In the genomic region with DNA sequence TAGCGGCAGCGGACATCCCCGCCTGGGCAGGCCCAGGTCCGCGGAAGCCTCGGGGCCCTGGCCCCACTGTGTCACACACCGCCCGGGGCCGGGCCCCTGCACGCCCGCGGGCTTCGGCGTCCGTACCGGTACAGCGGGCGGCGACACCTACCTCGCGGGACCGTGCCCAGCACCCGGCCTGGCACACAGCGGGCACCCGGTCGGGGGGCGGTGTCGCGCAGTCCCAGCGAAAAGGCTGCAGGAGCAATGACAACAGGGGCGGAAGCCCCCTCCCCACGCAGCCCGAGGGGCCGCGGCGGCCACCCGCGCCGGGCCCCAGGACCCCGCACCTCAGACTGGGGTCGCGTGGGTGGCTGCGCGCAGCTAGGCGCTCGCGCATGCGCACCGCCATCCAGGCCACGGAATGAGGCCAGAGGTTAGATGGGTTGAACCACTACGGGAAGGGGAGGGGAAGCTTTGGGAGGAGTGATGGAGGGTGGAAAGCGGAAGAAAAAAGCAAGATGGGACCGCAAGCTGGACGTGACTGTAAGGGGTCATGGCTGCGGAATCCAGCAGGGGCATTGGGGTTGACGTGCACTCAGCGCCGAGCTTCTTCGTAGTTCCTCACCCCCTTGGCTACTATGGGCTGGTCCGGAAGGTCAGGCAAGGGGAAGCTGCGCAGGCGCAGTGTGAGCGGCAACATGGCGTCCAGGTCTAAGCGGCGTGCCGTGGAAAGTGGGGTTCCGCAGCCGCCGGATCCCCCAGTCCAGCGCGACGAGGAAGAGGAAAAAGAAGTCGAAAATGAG, we compare ENCODE assay signal across 8 cellular contexts. TPM values are rescaled to one million over a fixed set of nuclear protein-coding genes. Genes with fewer than 3 reads are reported as not detected.
DNase-seq lines count a peak whose midpoint lies in the region; ATAC-seq and TF ChIP-seq lines count a peak whose summit lies in the region.

A gene (plus strand): TSS at position 669 of the 785 bp plus-strand sequence. CDS start 12 bp downstream, at position 681.
A gene (minus strand): TSS at position 381 of the 785 bp plus-strand sequence. CDS start 6,759 bp downstream, outside the sequence.

- H3K9me3 ChIP-seq in ovary (no peaks in the 10 kb centered on the region), thymus (ENCODE audit: control insufficient read depth) (no peaks in the 10 kb centered on the region)

- H3K27me3 ChIP-seq in ovary (no peaks in the 10 kb centered on the region), thymus (ENCODE audit: control insufficient read depth, insufficient read depth) (no peaks in the 10 kb centered on the region)

- H3K27ac Mint-ChIP-seq in activated naive CD8-positive, alpha-beta T cell, result peak within 1 kb of the TSS; percentile 83

- H3K27me3 Mint-ChIP-seq in activated naive CD8-positive, alpha-beta T cell, result no peaks in the 10 kb centered on the region

- TF ChIP-seq CTCF in ovary (IDR thresholded peaks at IDR 0.05), result peak in 1 of 3 donors; percentile 37

- H3K36me3 Mint-ChIP-seq in activated naive CD8-positive, alpha-beta T cell, result peaks cover 4% of the 10 kb centered on the region

- intact Hi-C loops in Right ventricle myocardium inferior (cut with DNase I) (loop anchor here (5.0 kb wide), 1 partner anchor 106 kb away; a partner anchor contains a TSS), ovary (cut with DNase I) (no loop called here)

- H3K27ac ChIP-seq in ovary, result peak within 1 kb of the TSS; percentile 61 to 76
- peak within 1 kb of the TSS; percentile 91 for H3K27ac ChIP-seq in thymus (ENCODE audit: low read depth)

- ATAC-seq in HG02678 (IDR thresholded peaks at IDR 0.05; ENCODE audit: unreplicated experiment), result peak; percentile 74
- ATAC-seq in Right ventricle myocardium inferior, result peak; percentile 94

- H3K9me3 Mint-ChIP-seq in activated naive CD8-positive, alpha-beta T cell (ENCODE audit: low read depth), result no peaks in the 10 kb centered on the region

- peak; percentile 64 for TF ChIP-seq POLR2A in GM10847 (IDR thresholded peaks at IDR 0.05; ENCODE audit: extremely low read depth, insufficient read length)
- peak; percentile 49 for TF ChIP-seq POLR2A in ovary (IDR thresholded peaks at IDR 0.05)

- DNase-seq in NCI-H1105 treated with DMSO at 0.1 percent for 48 hours (lab: John Stamatoyannopoulos, UW) (peak; percentile 72), SKM-1 treated with dmso at 0.1 percent for 144 hours (lab: John Stamatoyannopoulos, UW; ENCODE audit: unreplicated experiment) (peak; percentile 95), Right ventricle myocardium inferior (ENCODE audit: missing footprints) (peak; percentile 97), ovary (peak; percentile 90 to 94 (median 92))

- peak within 1 kb of the TSS; percentile 89 for H3K4me3 ChIP-seq in ovary
- peak within 1 kb of the TSS; percentile 65 for H3K4me3 ChIP-seq in thymus (ENCODE audit: low read length)

- no peak for TF ChIP-seq EP300 in ovary (IDR thresholded peaks at IDR 0.05)

- H3K4me1 ChIP-seq in ovary (ENCODE audit: insufficient read depth) (peaks cover 12% of the 10 kb centered on the region), thymus (ENCODE audit: control insufficient read depth, insufficient read depth, low read length) (no peaks in the 10 kb centered on the region)

- peaks cover 21% of the 10 kb centered on the region for H3K4me1 Mint-ChIP-seq in activated naive CD8-positive, alpha-beta T cell (ENCODE audit: low read depth)

- no peaks in the 10 kb centered on the region for H3K36me3 ChIP-seq in ovary
- H3K36me3 ChIP-seq in thymus (ENCODE audit: control insufficient read depth, insufficient read depth), result peaks cover 3% of the 10 kb centered on the region

- 0 to 1% (median 0%) methylated on average over 49 to 74 of the region's 74 CpGs for WGBS in ovary, 3 donors
- WGBS in thymus, result under 1% methylated on average over 74 of the region's 74 CpGs

- H3K4me3 Mint-ChIP-seq in activated naive CD8-positive, alpha-beta T cell, result peak within 1 kb of the TSS; percentile 89

RNA-seq across cellular contexts. Expression of the first gene that starts in this region (rescaled TPM):
- total RNA-seq in Right ventricle myocardium inferior (38.4 TPM), ovary (10 to 100 TPM; 29.9 to 60.6 (median 48.4) TPM)
- polyA plus RNA-seq in ovary (10 to 100 TPM; 40.5 to 50.2 TPM), thymus (74.3 TPM)

RNA-seq across cellular contexts. Expression of the second gene that starts in this region (rescaled TPM):
- total RNA-seq in Right ventricle myocardium inferior (71.8 TPM), ovary (10 to 100 TPM; 18.5 to 39.6 (median 28.6) TPM)
- polyA plus RNA-seq in ovary (10 to 100 TPM; 23.7 to 82.5 TPM), thymus (31.0 TPM)

Comparison
In these comparisons a context has a peak if more than half of its experiments do, and no peak if none do; other contexts are left out.
1. Peak in every context shown above with its lines: DNase-seq, ATAC-seq, H3K4me3 ChIP-seq and H3K27ac ChIP-seq.